In the genomic region with DNA sequence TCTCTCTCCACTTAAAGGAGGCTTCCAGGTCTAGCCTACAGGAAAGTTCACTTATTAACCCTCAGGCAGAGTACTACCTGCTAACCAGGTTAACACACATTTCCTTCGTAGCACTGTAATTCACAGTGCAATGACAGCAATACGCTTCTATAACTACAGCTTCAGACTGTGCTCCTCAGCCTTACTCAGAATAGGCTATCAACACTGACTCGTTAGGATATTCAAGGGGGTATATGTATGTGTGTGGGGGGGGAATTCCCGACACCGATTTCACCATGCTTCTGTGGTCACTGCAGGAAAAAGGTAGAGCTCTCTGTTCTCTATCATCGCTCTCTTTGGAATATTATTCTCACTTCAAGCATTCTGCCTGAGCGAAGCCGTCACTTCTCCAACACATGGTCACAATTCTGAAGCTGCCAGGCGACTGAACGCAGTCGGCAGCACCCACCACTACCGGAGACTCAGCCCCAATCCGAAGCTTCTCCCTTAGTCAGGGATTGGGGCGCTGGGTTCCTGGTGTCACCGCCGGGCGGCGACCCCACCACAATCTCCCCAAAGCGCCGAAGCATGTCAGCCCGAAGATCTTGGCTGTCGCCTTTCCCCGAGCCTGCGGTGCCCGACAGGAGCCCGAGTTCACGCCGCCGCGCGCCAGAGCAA, we compare ENCODE assay signal across 8 cellular contexts. TPM values are rescaled to one million over a fixed set of nuclear protein-coding genes. Genes with fewer than 3 reads are reported as not detected.
DNase-seq lines count a peak whose midpoint lies in the region; ATAC-seq and TF ChIP-seq lines count a peak whose summit lies in the region.

No MANE protein-coding gene starts in this region.

- CTCF ChIA-PET in CD8-positive, alpha-beta T cell (lab: Charles Lee), result interaction anchor here (0.5 to 4.0 kb wide), 7 partner anchors 10 to 2000 kb away, joined by 3 to 45 read pairs (median 3); partner anchors contain the start of genes MIF4GD, SLC25A19 and TSEN54

- 1 to 4% methylated on average over 8 to 31 of the region's 31 CpGs for WGBS in body of pancreas, 2 donors
- 1 to 2% methylated on average over 31 of the region's 31 CpGs for WGBS in lung, 2 donors

- DNase-seq in CD8-positive, alpha-beta T cell, result peak in 1 of 7 experiments; percentile 60
- peak; percentile 64 for DNase-seq in H7
- DNase-seq in NT2/D1 (ENCODE audit: low read depth, low spot score), result no peak
- DNase-seq in body of pancreas, result no peak
- no peak for DNase-seq in lung (ENCODE audit: low spot score)
- no peak for DNase-seq in superior temporal gyrus (ENCODE audit: extremely low spot score)
- no peak for DNase-seq in amygdala (lab: John Stamatoyannopoulos, UW)

- H3K9ac ChIP-seq in NT2/D1 (ENCODE audit: insufficient read length, low read depth), result peak overlapping the region; percentile 90

- no peak for TF ChIP-seq POLR2A in body of pancreas (IDR thresholded peaks at IDR 0.05)

- H3K4me1 Mint-ChIP-seq in CD8-positive, alpha-beta T cell (ENCODE audit: low read depth), result peaks cover 55% of the 10 kb centered on the region

- H3K4me3 Mint-ChIP-seq in CD8-positive, alpha-beta T cell, result peak overlapping the region; percentile 99

- no peaks in the 10 kb centered on the region for H3K27me3 Mint-ChIP-seq in CD8-positive, alpha-beta T cell (ENCODE audit: low read depth)

- H3K36me3 Mint-ChIP-seq in CD8-positive, alpha-beta T cell, result peaks cover 46% of the 10 kb centered on the region

- no peaks in the 10 kb centered on the region for H3K9me3 ChIP-seq in CD8-positive, alpha-beta T cell (ENCODE audit: low read length)
- H3K9me3 ChIP-seq in NT2/D1 (ENCODE audit: insufficient read depth, low read length) (no peaks in the 10 kb centered on the region), body of pancreas (no peaks in the 10 kb centered on the region), lung (ENCODE audit: control insufficient read depth in 2 of 2, insufficient read depth in 1 of 2, low read length in 1 of 2) (no peaks in the 10 kb centered on the region)

- peak; percentile 22 for ATAC-seq in CD8-positive, alpha-beta T cell
- peak; percentile 7 for ATAC-seq in body of pancreas
- ATAC-seq in lung (ENCODE audit: insufficient read depth, low FRiP score), result peak; percentile 8

- H3K9me3 Mint-ChIP-seq in CD8-positive, alpha-beta T cell, result no peaks in the 10 kb centered on the region

- peak overlapping the region; percentile 100 for H3K27ac ChIP-seq in CD8-positive, alpha-beta T cell (ENCODE audit: low read depth, low read length)
- H3K27ac ChIP-seq in body of pancreas (peak overlapping the region; percentile 79 to 99 (median 94)), lung (ENCODE audit: low read depth in 1 of 2, low read length in 1 of 2) (peak overlapping the region; percentile 81 to 97), temporal lobe (ENCODE audit: low read depth, low read length) (peak overlapping the region; percentile 95)

- H3K27me3 ChIP-seq in CD8-positive, alpha-beta T cell (ENCODE audit: insufficient read depth, low read length), result no peaks in the 10 kb centered on the region
- H3K27me3 ChIP-seq in H7 (ENCODE audit: control insufficient read depth, insufficient read depth, low read length) (no peaks in the 10 kb centered on the region), NT2/D1 (ENCODE audit: insufficient read depth, insufficient read length) (no peaks in the 10 kb centered on the region), body of pancreas (no peaks in the 10 kb centered on the region), lung (ENCODE audit: control insufficient read depth, insufficient read depth) (no peaks in the 10 kb centered on the region)

- peaks cover 7% of the 10 kb centered on the region for H3K36me3 ChIP-seq in CD8-positive, alpha-beta T cell (ENCODE audit: insufficient read depth, low read length)
- H3K36me3 ChIP-seq in H7 (replicated peaks; ENCODE audit: control insufficient read depth, insufficient read depth, low read length) (peaks cover 13% of the 10 kb centered on the region), NT2/D1 (ENCODE audit: insufficient read depth, insufficient read length, low read length) (peaks cover 45% of the 10 kb centered on the region), body of pancreas (replicated peaks in 1 of 2; ENCODE audit: insufficient read depth in 1 of 2, low read depth in 2 of 2) (no peaks in the 10 kb centered on the region), lung (ENCODE audit: control insufficient read depth in 2 of 2, insufficient read depth in 2 of 2, low read length in 2 of 2) (peaks cover 1 to 15% of the 10 kb centered on the region in 2 donors)

- peak overlapping the region; percentile 97 for H3K4me3 ChIP-seq in CD8-positive, alpha-beta T cell (ENCODE audit: low read depth, low read length)
- H3K4me3 ChIP-seq in H7 (ENCODE audit: insufficient read depth, low read depth, low read length) (peak overlapping the region; percentile 92), NT2/D1 (ENCODE audit: insufficient read length, low read depth) (peak overlapping the region; percentile 78), body of pancreas (peak overlapping the region; percentile 87 to 93), lung (peak overlapping the region; percentile 70)

- intact Hi-C loops in CD8-positive, alpha-beta T cell (cut with DNase I, micrococcal nuclease), result loop anchor here (1.0 to 10.0 kb wide), 14 partner anchors 10 to 524 kb away; partner anchors contain the start of genes GRB2 (in 2 of the 2), MIF4GD (in 2 of the 2), NUP85 (in 2 of the 2) and TMEM94 (in 2 of the 2)
- intact Hi-C loops in body of pancreas (cut with DNase I), result no loop called here

- TF ChIP-seq CTCF in CD8-positive, alpha-beta T cell (IDR thresholded peaks at IDR 0.05), result no peak
- TF ChIP-seq CTCF in body of pancreas (IDR thresholded peaks at IDR 0.05), result peak in 1 of 7 experiments; percentile 17
- TF ChIP-seq CTCF in lung (IDR thresholded peaks at IDR 0.05; ENCODE audit: control extremely low read depth, extremely low read depth), result no peak

- POLR2A ChIA-PET in CD8-positive, alpha-beta T cell (lab: Charles Lee), result interaction anchor here (0.8 to 4.3 kb wide), 13 partner anchors 10 to 595 kb away, joined by 3 to 71 read pairs (median 5); partner anchors contain the start of genes ATP5PD, GRB2, MIF4GD and MRPL58

- peaks cover 27% of the 10 kb centered on the region for H3K4me1 ChIP-seq in CD8-positive, alpha-beta T cell (ENCODE audit: insufficient read depth, low read length)
- H3K4me1 ChIP-seq in NT2/D1 (ENCODE audit: insufficient read depth, insufficient read length) (no peaks in the 10 kb centered on the region), body of pancreas (peaks cover 24% of the 10 kb centered on the region), lung (ENCODE audit: control insufficient read depth in 2 of 2, insufficient read depth in 2 of 2, low read length in 2 of 2) (peaks cover 7 to 15% of the 10 kb centered on the region in 2 donors)

- H3K27ac Mint-ChIP-seq in CD8-positive, alpha-beta T cell, result peak overlapping the region; percentile 100

RNA-seq across cellular contexts. Expression of gene GGA3, which starts 0.6 kb away (rescaled TPM):
- 100 to 1,000 TPM; 103 to 107 TPM for total RNA-seq in CD8-positive, alpha-beta T cell
- 30.8 and 34.8 TPM in 2 replicates for total RNA-seq in H7 (2014; rRNA removed; shearing (Covaris generic))
- 10 to 100 TPM; 13.5 to 24.1 TPM for total RNA-seq in body of pancreas
- total RNA-seq in lung, result 10 to 100 TPM; 22.8 to 42.4 TPM
- 10 to 100 TPM; 26.4 to 35.9 TPM for polyA plus RNA-seq in lung
- total RNA-seq in temporal lobe, result 13.8 TPM

RNA-seq across cellular contexts. Expression of gene MRPS7, which starts 0.9 kb away (rescaled TPM):
- 10 to 100 TPM; 42.0 to 43.9 TPM for total RNA-seq in CD8-positive, alpha-beta T cell
- total RNA-seq in H7 (2014; rRNA removed; shearing (Covaris generic)), result 128 and 166 TPM in 2 replicates
- total RNA-seq in body of pancreas, result 10 to 100 TPM; 13.7 to 25.4 TPM
- 10 to 100 TPM; 40.0 to 54.6 TPM for total RNA-seq in lung
- 10 to 100 TPM; 46.9 to 61.7 TPM for polyA plus RNA-seq in lung
- 29.3 TPM for total RNA-seq in temporal lobe

RNA-seq across cellular contexts. Expression of gene MIF4GD, which starts 10.2 kb away (rescaled TPM):
- 10 to 100 TPM; 30.9 to 32.7 TPM for total RNA-seq in CD8-positive, alpha-beta T cell
- total RNA-seq in H7 (2014; rRNA removed; shearing (Covaris generic)), result 28.0 TPM in 2 replicates
- total RNA-seq in body of pancreas (10 to 100 TPM; 20.5 to 26.4 TPM), lung (10 to 100 TPM in 1 of 2 donors, 1 to 10 TPM in 1; 9.7 to 32.8 TPM), temporal lobe (8.1 TPM)
- 10 to 100 TPM; 13.2 to 34.8 TPM for polyA plus RNA-seq in lung

RNA-seq across cellular contexts. Expression of gene SLC25A19, which starts 28.4 kb away (rescaled TPM):
- 10 to 100 TPM; 14.4 to 14.8 TPM for total RNA-seq in CD8-positive, alpha-beta T cell
- 25.7 and 31.0 TPM in 2 replicates for total RNA-seq in H7 (2014; rRNA removed; shearing (Covaris generic))
- total RNA-seq in body of pancreas, result 1 to 10 TPM; 7.6 to 8.3 TPM
- 10 to 100 TPM in 1 of 2 donors, 1 to 10 TPM in 1; 9.8 to 27.4 TPM for total RNA-seq in lung
- polyA plus RNA-seq in lung, result 10 to 100 TPM; 22.2 to 25.7 TPM
- total RNA-seq in temporal lobe, result 4.7 TPM

RNA-seq across cellular contexts. Expression of gene NUP85, which starts 55.3 kb away (rescaled TPM):
- 10 to 100 TPM; 57.4 to 65.3 TPM for total RNA-seq in CD8-positive, alpha-beta T cell
- 61.7 and 62.8 TPM in 2 replicates for total RNA-seq in H7 (2014; rRNA removed; shearing (Covaris generic))
- 10 to 100 TPM; 19.7 to 40.2 TPM for total RNA-seq in body of pancreas
- 10 to 100 TPM; 46.4 to 69.5 TPM for total RNA-seq in lung
- 10 to 100 TPM; 40.4 to 45.8 TPM for polyA plus RNA-seq in lung
- 28.5 TPM for total RNA-seq in temporal lobe
